19 cellular contexts compared by ENCODE assay signal in the genomic region with DNA sequence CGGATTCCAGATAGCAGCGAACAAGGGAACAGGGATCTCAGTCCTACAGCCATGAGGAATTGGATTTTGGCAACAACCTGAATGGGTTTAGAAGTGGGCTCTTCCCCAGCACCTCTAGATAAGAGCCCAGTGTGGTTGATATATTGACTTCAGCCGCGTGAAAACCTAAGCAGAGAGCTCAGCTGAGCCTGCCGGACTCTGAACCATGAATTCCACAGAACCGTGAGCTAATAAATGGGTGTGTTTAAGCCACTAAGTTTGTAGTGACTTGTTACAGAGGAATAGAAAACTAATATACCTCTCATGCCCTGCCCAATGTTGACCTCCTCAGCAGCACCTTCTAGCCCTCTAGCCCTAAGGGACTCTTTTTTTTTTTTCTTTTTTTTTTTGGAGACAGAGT. TPM values are rescaled to one million over a fixed set of nuclear protein-coding genes. Genes with fewer than 3 reads are reported as not detected.
DNase-seq lines count a peak whose midpoint lies in the region; ATAC-seq, FAIRE-seq and TF ChIP-seq lines count a peak whose summit lies in the region.
"Had no signal": no experiment of that assay in that cellular context is flagged by ENCODE, and none has a peak within 500 bp of the region (broad histone marks: within the 10 kb centered on the region; RNA-seq: fewer than 3 reads in every experiment).

No MANE protein-coding gene starts in this region.

- H3K27ac Mint-ChIP-seq in GM23338: no peak overlapping the region
- H3K27ac Mint-ChIP-seq: B cell had no signal

- H3K4me1 ChIP-seq in GM23338 (ENCODE audit: insufficient read depth): no peaks in the 10 kb centered on the region
- peaks cover 0 to 7% of the 10 kb centered on the region in 2 experiments; a peak in 4 of 5 replicates for H3K4me1 ChIP-seq in K562 (replicated peaks in 1 of 2; ENCODE audit: control insufficient read depth in 2 of 2, insufficient read depth in 2 of 2, low read length in 2 of 2)
- peaks cover 0 to 24% (median 0%) of the 10 kb centered on the region in 12 donors for H3K4me1 ChIP-seq in heart left ventricle

- H3K79me2 ChIP-seq in GM23338 (replicated peaks; ENCODE audit: insufficient read depth) (no peaks in the 10 kb centered on the region), K562 (ENCODE audit: control insufficient read depth, insufficient read depth, low read length) (no peaks in the 10 kb centered on the region)

- in situ Hi-C loops in K562 (cut with MboI): no loop called here

- TF ChIP-seq RAD21 in K562 (CRISPR knock-in tag; conservative IDR thresholded peaks at IDR 0.05 in 1 of 2, IDR thresholded peaks at IDR 0.05 in 1 of 2): no peak

- TF ChIP-seq EP300 in K562 (IDR thresholded peaks at IDR 0.05; ENCODE audit: low read length): no peak

- TF ChIP-seq POLR2A in K562 (conservative IDR thresholded peaks at IDR 0.05) (no peak), heart left ventricle (IDR thresholded peaks at IDR 0.05) (no peak)

- TF ChIP-seq CTCF in GM23338 (conservative IDR thresholded peaks at IDR 0.05; ENCODE audit: low read depth in 2 of 2) (no peak), K562 (IDR thresholded peaks at IDR 0.05 in 2 of 3, conservative IDR thresholded peaks at IDR 0.05 in 1 of 3; ENCODE audit: insufficient read depth in 2 of 3, low read depth in 1 of 3, low read length in 3 of 3) (no peak), heart left ventricle (IDR thresholded peaks at IDR 0.05) (no peak)

- no peak for DNase-seq in GM23338 (ENCODE audit: low spot score)
- DNase-seq in K562 (ENCODE audit: extremely low read depth in 1 of 4, low spot score in 3 of 4): no peak
- no peak for DNase-seq in left colon
- DNase-seq in germinal center (ENCODE audit: low spot score): no peak
- no peak for DNase-seq in heart left ventricle
- DNase-seq in putamen (ENCODE audit: low spot score): no peak
- DNase-seq: C1 segment of cervical spinal cord; CD4-positive, CD25-positive, alpha-beta regulatory T cell; GOT3; H9 had no signal

- no peaks in the 10 kb centered on the region for H3K9me2 ChIP-seq in GM23338 (ENCODE audit: insufficient read depth)

- no peaks in the 10 kb centered on the region for H3K36me3 Mint-ChIP-seq in GM23338 (ENCODE audit: low read depth)
- H3K36me3 Mint-ChIP-seq: CD8-positive, alpha-beta memory T cell had no signal

- H3K9me3 Mint-ChIP-seq in GM23338: no peaks in the 10 kb centered on the region
- H3K9me3 Mint-ChIP-seq: CD4-positive, CD25-positive, alpha-beta regulatory T cell; CD8-positive, alpha-beta memory T cell; H9; IgD-negative memory B cell had no signal

- no peak overlapping the region for H3K9ac ChIP-seq in K562 (ENCODE audit: insufficient read depth in 1 of 2, low read depth in 2 of 2, low read length in 2 of 2)

- intact Hi-C loops in K562 (cut with micrococcal nuclease) (no loop called here), left colon (cut with DNase I, micrococcal nuclease) (no loop called here), heart left ventricle (cut with DNase I) (no loop called here)

- no peaks in the 10 kb centered on the region for H3K9me1 ChIP-seq in K562 (ENCODE audit: control insufficient read depth, insufficient read depth, low read length)

- H3K27ac ChIP-seq in GM23338 (ENCODE audit: low read depth) (no peak overlapping the region), K562 (ENCODE audit: extremely low read depth, low read depth, low read length) (no peak overlapping the region), heart left ventricle (no peak overlapping the region)

- H3K9me3 ChIP-seq in K562 (replicated peaks; ENCODE audit: control insufficient read depth, insufficient read depth, low read depth, low read length) (no peaks in the 10 kb centered on the region), heart left ventricle (no peaks in the 10 kb centered on the region)
- H3K9me3 ChIP-seq: Caco-2 had no signal

- POLR2A ChIA-PET in K562 (lab: Yijun Ruan, JAX): no interaction called here

- H2AFZ ChIP-seq in GM23338 (peak overlapping the region; percentile 43; the same call in 1 of the 2 replicates), K562 (ENCODE audit: low read depth, low read length) (peak overlapping the region; percentile 59; the same call in 1 of the 2 replicates)

- no peaks in the 10 kb centered on the region for H3F3A ChIP-seq in GM23338 (replicated peaks; ENCODE audit: low read depth)

- CTCF ChIA-PET in K562 (lab: Yijun Ruan, JAX; ENCODE audit: low intra/inter-chr PET ratio): no interaction called here

- FAIRE-seq in K562 (lab: Jason Lieb, UNC): no peak
- FAIRE-seq: D721Med, G401.6, GM12892, GM18507, HTR-8/SVneo had no signal

- no peak for ATAC-seq in GM23338
- ATAC-seq in K562: no peak
- ATAC-seq in left colon: peak; percentile 30
- ATAC-seq in heart left ventricle: no peak

- H3K27me3 ChIP-seq in GM23338 (ENCODE audit: insufficient read depth) (no peaks in the 10 kb centered on the region), K562 (ENCODE audit: control insufficient read depth in 2 of 2, insufficient read depth in 2 of 2, low read length in 2 of 2) (no peaks in the 10 kb centered on the region), heart left ventricle (no peaks in the 10 kb centered on the region)

- H3K4me3 Mint-ChIP-seq in GM23338: no peak overlapping the region
- H3K4me3 Mint-ChIP-seq: B cell; CD4-positive, CD25-positive, alpha-beta regulatory T cell; CD8-positive, alpha-beta memory T cell; H9; IgD-negative memory B cell had no signal

- 57% methylated on average over 4 of the region's 6 CpGs for WGBS in K562 (ENCODE audit: insufficient coverage, low coverage, missing lambda C conversion rate)
- WGBS in heart left ventricle, 4 donors: 92 to 95% (median 93%) methylated on average over 6 of the region's 6 CpGs

- peaks cover 7% of the 10 kb centered on the region for H3K27me3 Mint-ChIP-seq in GM23338 (ENCODE audit: insufficient read depth, low read depth, poor library complexity)

- BruUV-seq in K562 (replicated peaks; lab: Mats Ljungman, UMichigan): no TSS peak

- H3K36me3 ChIP-seq in GM23338 (ENCODE audit: insufficient read depth) (no peaks in the 10 kb centered on the region), K562 (ENCODE audit: control insufficient read depth, insufficient read depth, low read length) (no peaks in the 10 kb centered on the region), heart left ventricle (no peaks in the 10 kb centered on the region)

- no peaks in the 10 kb centered on the region for H4K20me1 ChIP-seq in GM23338 (replicated peaks; ENCODE audit: insufficient read depth)
- no peaks in the 10 kb centered on the region for H4K20me1 ChIP-seq in K562 (replicated peaks; ENCODE audit: control insufficient read depth, insufficient read depth, low read length)

- H3K4me2 ChIP-seq in GM23338 (no peak overlapping the region), K562 (ENCODE audit: insufficient read depth, low read length) (no peak overlapping the region)

- H3K4me3 ChIP-seq in GM23338 (no peak overlapping the region), K562 (no peak overlapping the region), heart left ventricle (no peak overlapping the region)

- H3K4me1 Mint-ChIP-seq in GM23338: peaks cover 5% of the 10 kb centered on the region; the same call in 2 of the 3 replicates

TF ChIP-seq in GM23338, 12 proteins besides CTCF, POLR2A, EP300 and RAD21 (continues in another document):
- no peak for TF ChIP-seq EZH2 (IDR thresholded peaks at IDR 0.05; ENCODE audit: low read depth, unreplicated experiment)
- TF ChIP-seq, protein P1, sequence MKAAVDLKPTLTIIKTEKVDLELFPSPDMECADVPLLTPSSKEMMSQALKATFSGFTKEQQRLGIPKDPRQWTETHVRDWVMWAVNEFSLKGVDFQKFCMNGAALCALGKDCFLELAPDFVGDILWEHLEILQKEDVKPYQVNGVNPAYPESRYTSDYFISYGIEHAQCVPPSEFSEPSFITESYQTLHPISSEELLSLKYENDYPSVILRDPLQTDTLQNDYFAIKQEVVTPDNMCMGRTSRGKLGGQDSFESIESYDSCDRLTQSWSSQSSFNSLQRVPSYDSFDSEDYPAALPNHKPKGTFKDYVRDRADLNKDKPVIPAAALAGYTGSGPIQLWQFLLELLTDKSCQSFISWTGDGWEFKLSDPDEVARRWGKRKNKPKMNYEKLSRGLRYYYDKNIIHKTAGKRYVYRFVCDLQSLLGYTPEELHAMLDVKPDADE (IDR thresholded peaks at IDR 0.05): no peak

TF ChIP-seq in K562, 482 proteins besides CTCF, POLR2A, EP300 and RAD21 (continues in another document):
- TF ChIP-seq CEBPG (CRISPR knock-in tag; IDR thresholded peaks at IDR 0.05) (no peak), CEBPG (tag; conservative IDR thresholded peaks at IDR 0.05 in 1 of 2, IDR thresholded peaks at IDR 0.05 in 1 of 2) (no peak), SNIP1 (IDR thresholded peaks at IDR 0.05; ENCODE audit: low read depth) (no peak), SNRNP70 (optimal IDR thresholded peaks at IDR 0.05; ENCODE audit: low read depth, low read length) (no peak), ZNF57 (CRISPR knock-in tag; IDR thresholded peaks at IDR 0.05) (no peak), SPI1 (IDR thresholded peaks at IDR 0.05; ENCODE audit: borderline replicate concordance, low read depth, low read length) (no peak), CHD1 (IDR thresholded peaks at IDR 0.05; ENCODE audit: low read length) (no peak)

RNA-seq across cellular contexts. Expression of a gene that starts 32.4 kb away (rescaled TPM):
- 196 and 237 TPM in 2 replicates for total RNA-seq in GM23338 (2014; rRNA removed; shearing (Covaris generic))
- 144 and 180 TPM in 2 replicates for polyA plus RNA-seq in GM23338 (2016; fragmentation: Nextera tagmentation; extraction: Ambion mirVana)
- total RNA-seq in K562 (2011; cell fraction: chromatin; rRNA removed; ENCODE audit: low replicate concordance): 104 and 130 TPM in 2 replicates
- 186 and 192 TPM in 2 replicates for total RNA-seq in K562 (2011; cell fraction: nucleolus; rRNA removed)
- 198 and 249 TPM in 2 replicates for total RNA-seq in K562 (2011; cell fraction: nucleoplasm; rRNA removed)
- total RNA-seq in K562 (2014; rRNA removed): 46.9 and 62.2 TPM in 2 replicates
- 87.9 and 95.0 TPM in 2 replicates for total RNA-seq in K562 (2014; rRNA removed; fragmentation: Illumina TruSeq; extraction: Trizol)
- 101 and 105 TPM in 2 replicates for total RNA-seq in K562 (2015; rRNA removed; fragmentation: Illumina TruSeq; extraction: Trizol)
- 124 and 126 TPM in 2 replicates for total RNA-seq in K562 (2021)
- polyA plus RNA-seq in K562 (2011; rRNA removed): 169 and 170 TPM in 2 replicates
- 135 and 158 TPM in 2 replicates for polyA plus RNA-seq in K562 (2011; cell fraction: cytosol; rRNA removed)
- polyA plus RNA-seq in K562 (2011; cell fraction: nucleus; rRNA removed): 48.7 and 51.6 TPM in 2 replicates
- 81.0 and 147 TPM in 2 replicates for polyA plus RNA-seq in K562 (2012)
- polyA plus RNA-seq in K562 (2014; fragmentation: Illumina TruSeq; extraction: Trizol): 154 and 185 TPM in 2 replicates
- polyA plus RNA-seq in K562 (2014; fragmentation: Nextera tagmentation; extraction: Ambion mirVana): 100 to 1,000 TPM; 206 to 233 TPM
- polyA plus RNA-seq in K562 (2014; rRNA removed): 84.7 and 134 TPM in 2 replicates
- 234 and 258 TPM in 2 replicates for polyA minus RNA-seq in K562 (2011; rRNA and poly(A)+ RNA removed)
- 112 and 142 TPM in 2 replicates for polyA minus RNA-seq in K562 (2011; cell fraction: cytosol; rRNA and poly(A)+ RNA removed)
- polyA minus RNA-seq in K562 (2011; cell fraction: nucleus; rRNA and poly(A)+ RNA removed): 30.7 and 39.5 TPM in 2 replicates
- 100 to 1,000 TPM; 333 to 360 TPM for total RNA-seq in left colon
- total RNA-seq in heart left ventricle: 100 to 1,000 TPM; 235 to 362 (median 275) TPM
- 100 to 1,000 TPM in 1 of 2 donors, 10 to 100 TPM in 1; 56.4 to 398 TPM for polyA plus RNA-seq in heart left ventricle
